In genomic region chr5:134547579-134547978, GRCh38 we compare ENCODE assay signal across 11 cellular contexts. TPM values are rescaled to one million over a fixed set of nuclear protein-coding genes. Genes with fewer than 3 reads are reported as not detected.
DNase-seq lines count a peak whose midpoint lies in the region; ATAC-seq and TF ChIP-seq lines count a peak whose summit lies in the region.
"Had no signal": no experiment of that assay in that cellular context is flagged by ENCODE, and none has a peak within 500 bp of the region (broad histone marks: within the 10 kb centered on the region; RNA-seq: fewer than 3 reads in every experiment).

No MANE protein-coding gene starts in this region.

- peaks cover 0 to 4% of the 10 kb centered on the region in 2 donors for H3K4me1 ChIP-seq in breast epithelium
- peaks cover 45 to 81% of the 10 kb centered on the region in 2 donors for H3K4me1 ChIP-seq in adrenal gland (replicated peaks in 1 of 2)
- H3K4me1 ChIP-seq in iPS-20b (ENCODE audit: insufficient read depth, low read length), result peaks cover 10% of the 10 kb centered on the region; the same call in 1 of the 2 replicates
- peaks cover 52% of the 10 kb centered on the region for H3K4me1 ChIP-seq in upper lobe of right lung

- peak overlapping the region in 1 of 2 donors; percentile 46 for H3K27ac ChIP-seq in breast epithelium
- H3K27ac ChIP-seq in adrenal gland, result peak overlapping the region; percentile 15 to 96 (median 69)
- H3K27ac ChIP-seq in iPS-20b (ENCODE audit: low read length), result peak overlapping the region; percentile 39
- H3K27ac ChIP-seq in upper lobe of right lung, result no peak overlapping the region
- H3K27ac ChIP-seq: C4-2B had no signal

- H3K9me3 ChIP-seq in breast epithelium, result no peaks in the 10 kb centered on the region
- H3K9me3 ChIP-seq in adrenal gland (replicated peaks in 1 of 3), result no peaks in the 10 kb centered on the region
- H3K9me3 ChIP-seq in iPS-20b (ENCODE audit: insufficient read depth, low read depth, low read length), result no peaks in the 10 kb centered on the region
- H3K9me3 ChIP-seq in upper lobe of right lung, result no peaks in the 10 kb centered on the region

- H3K27me3 Mint-ChIP-seq in MCF 10A (ENCODE audit: insufficient read depth, unreplicated experiment), result no peaks in the 10 kb centered on the region

- no peak overlapping the region for H3K9ac ChIP-seq in iPS-20b (ENCODE audit: low read depth, low read length)

- DNase-seq in MCF 10A (ENCODE audit: unreplicated experiment) (peak; percentile 91), breast epithelium (ENCODE audit: low spot score in 2 of 2) (no peak), adrenal gland (peak; percentile 61 to 86 (median 83)), upper lobe of right lung (no peak), OCI-M2 (lab: John Stamatoyannopoulos, UW; ENCODE audit: unreplicated experiment) (no peak)
- no peak for DNase-seq in activated effector memory CD4-positive, alpha-beta T cell treated with Interleukin-2 at 50 U/mL for 16 hours
- DNase-seq: activated CD4-positive, alpha-beta T cell treated with anti-CD3 and anti-CD28 coated beads for 1 hour had no signal

- TF ChIP-seq CTCF in MCF 10A (IDR thresholded peaks at IDR 0.05; ENCODE audit: unreplicated experiment), result no peak
- TF ChIP-seq CTCF in breast epithelium (IDR thresholded peaks at IDR 0.05), result no peak
- no peak for TF ChIP-seq CTCF in adrenal gland (IDR thresholded peaks at IDR 0.05)
- no peak for TF ChIP-seq CTCF in upper lobe of right lung (IDR thresholded peaks at IDR 0.05)

- H3K27me3 ChIP-seq in breast epithelium, result no peaks in the 10 kb centered on the region
- H3K27me3 ChIP-seq in adrenal gland, result no peaks in the 10 kb centered on the region
- H3K27me3 ChIP-seq in iPS-20b (ENCODE audit: insufficient read depth, low read length), result no peaks in the 10 kb centered on the region
- no peaks in the 10 kb centered on the region for H3K27me3 ChIP-seq in upper lobe of right lung
- H3K27me3 ChIP-seq: dorsolateral prefrontal cortex had no signal

- peak; percentile 37 for ATAC-seq in upper lobe of right lung
- no peak for ATAC-seq in HG03045 (IDR thresholded peaks at IDR 0.05; ENCODE audit: unreplicated experiment)

- H3K4me1 Mint-ChIP-seq in MCF 10A (ENCODE audit: insufficient read depth, unreplicated experiment), result peaks cover 19% of the 10 kb centered on the region

- TF ChIP-seq POLR2A in breast epithelium (IDR thresholded peaks at IDR 0.05) (no peak), adrenal gland (IDR thresholded peaks at IDR 0.05) (peak in 1 of 2 donors; percentile 64)

- H3K4me3 ChIP-seq in breast epithelium, result no peak overlapping the region
- H3K4me3 ChIP-seq in adrenal gland, result no peak overlapping the region
- H3K4me3 ChIP-seq in iPS-20b (ENCODE audit: low read length), result no peak overlapping the region
- no peak overlapping the region for H3K4me3 ChIP-seq in upper lobe of right lung

- H3K4me3 Mint-ChIP-seq in MCF 10A (ENCODE audit: unreplicated experiment), result no peak overlapping the region

- POLR2A ChIA-PET in MCF 10A (lab: Yijun Ruan, JAX), result interaction anchor here (0.6 to 2.4 kb wide), 20 partner anchors 8 to 371 kb away, joined by 3 to 14 read pairs (median 4); partner anchors contain the start of genes CDKN2AIPNL, JADE2, SKP1 and UBE2B

- CTCF ChIA-PET in MCF 10A (lab: Yijun Ruan, JAX), result interaction anchor here (0.6 to 1.5 kb wide), 6 partner anchors 11 to 369 kb away, joined by 3 to 5 read pairs (median 3); no protein-coding TSS in a partner anchor

- intact Hi-C loops in MCF 10A (cut with micrococcal nuclease) (no loop called here), breast epithelium (cut with DNase I; ENCODE audit: low total_unique reads) (no loop called here), adrenal gland (cut with DNase I) (no loop called here), upper lobe of right lung (cut with DNase I) (no loop called here)

- H3K36me3 Mint-ChIP-seq in MCF 10A (ENCODE audit: insufficient read depth, unreplicated experiment), result peaks cover 96% of the 10 kb centered on the region

- no peaks in the 10 kb centered on the region for H3K9me3 Mint-ChIP-seq in MCF 10A (ENCODE audit: unreplicated experiment)

- BruUV-seq in MCF 10A (replicated peaks; lab: Mats Ljungman, UMichigan), result no TSS peak

- no peaks in the 10 kb centered on the region for H3K36me3 ChIP-seq in breast epithelium
- H3K36me3 ChIP-seq in adrenal gland (replicated peaks in 1 of 2), result peaks cover 0 to 29% of the 10 kb centered on the region in 2 donors
- peaks cover 62% of the 10 kb centered on the region for H3K36me3 ChIP-seq in iPS-20b (ENCODE audit: insufficient read depth, low read depth, low read length)
- H3K36me3 ChIP-seq in upper lobe of right lung, result peaks cover 65% of the 10 kb centered on the region

- peak overlapping the region; percentile 57 for H3K27ac Mint-ChIP-seq in MCF 10A (ENCODE audit: low read depth, unreplicated experiment)

- 27 to 50% (median 38%) methylated on average over 2 of the region's 2 CpGs for WGBS in adrenal gland, 4 donors

RNA-seq across cellular contexts. Expression of gene JADE2, which starts 22.1 kb away (rescaled TPM):
- total RNA-seq in MCF 10A (2022), result 104 and 138 TPM in 2 replicates
- 10 to 100 TPM; 39.0 to 66.0 (median 61.4) TPM for total RNA-seq in breast epithelium
- total RNA-seq in adrenal gland, result 100 to 1,000 TPM in 1 of 8 donors, 10 to 100 TPM in 7; 60.5 to 180 (median 83.2) TPM
- 10 to 100 TPM; 10.2 to 25.8 (median 25.7) TPM for polyA plus RNA-seq in adrenal gland
- total RNA-seq in upper lobe of right lung, result 86.7 TPM

Comparison
In these comparisons a context has a peak if more than half of its experiments do, and no peak if none do; other contexts are left out.
1. DNase-seq: peak in MCF 10A (single experiment) and adrenal gland (7 of 7); none in breast epithelium (0 of 2), upper lobe of right lung (single experiment), OCI-M2 (single experiment) and activated effector memory CD4-positive, alpha-beta T cell treated with Interleukin-2 at 50 U/mL for 16 hours (single experiment).